1 cellular context compared by ENCODE assay signal in genomic region chr6:17457405-17457804, GRCh38.
TF ChIP-seq lines count a peak whose summit lies in the region.

No MANE protein-coding gene starts in this region.

TF ChIP-seq in HepG2, 621 proteins besides CTCF, POLR2A, EP300 and RAD21 (continued from another document):
- peak; percentile 41 to 75; a peak in 2 of 4 replicates for TF ChIP-seq MAFK (conservative IDR thresholded peaks at IDR 0.05 in 1 of 2, IDR thresholded peaks at IDR 0.05 in 1 of 2; ENCODE audit: low read length in 2 of 2)
- TF ChIP-seq HOXA9 (CRISPR knock-in tag; IDR thresholded peaks at IDR 0.05; ENCODE audit: borderline replicate concordance) = no peak
- TF ChIP-seq TFDP1 (CRISPR knock-in tag; IDR thresholded peaks at IDR 0.05; ENCODE audit: borderline replicate concordance) = no peak
- TF ChIP-seq TAF15 (IDR thresholded peaks at IDR 0.05; ENCODE audit: low read depth, low read length, poor library complexity, severe bottlenecking) = no peak
